In the genomic region with DNA sequence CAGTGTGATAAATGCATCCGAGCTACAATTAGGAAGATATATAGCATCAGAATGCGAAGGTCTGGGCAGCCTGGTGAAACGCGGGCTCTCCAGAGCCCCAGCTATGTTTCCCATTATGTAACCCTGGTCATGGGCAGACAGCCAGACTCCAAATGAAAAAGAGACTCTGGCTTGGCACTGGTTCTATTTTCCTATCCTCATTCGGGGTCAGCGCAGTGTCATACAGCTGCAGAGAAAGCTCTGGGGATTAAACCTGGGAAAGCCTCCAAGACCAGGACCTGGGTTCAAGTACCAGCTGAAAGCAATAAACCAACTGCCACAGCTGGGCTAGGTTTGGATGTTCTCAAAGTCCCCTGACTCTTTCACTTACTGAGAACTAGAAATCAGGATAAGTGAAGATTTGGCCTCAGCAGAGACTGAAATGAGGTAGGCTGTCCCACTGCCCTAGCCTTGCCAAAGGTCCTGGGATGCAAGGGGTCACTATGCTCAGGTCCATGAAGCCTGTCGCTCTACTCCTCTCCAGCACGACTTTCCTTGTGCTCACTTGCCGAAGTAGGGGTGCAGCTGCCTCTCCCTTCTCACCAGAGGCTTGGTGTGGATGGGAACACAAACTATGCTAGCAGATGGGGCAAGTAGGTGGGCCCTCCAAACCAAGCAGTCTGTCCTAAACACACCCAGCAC, we compare ENCODE assay signal across 8 cellular contexts.
DNase-seq lines count a peak whose midpoint lies in the region; ATAC-seq, FAIRE-seq and TF ChIP-seq lines count a peak whose summit lies in the region.

No MANE protein-coding gene starts in this region.

- dilution Hi-C loops in keratinocyte (cut with MboI; ENCODE audit: extremely low pct_ligation_motif_present, low sequenced_read_pairs), result no loop called here

- H3K9me1 ChIP-seq in keratinocyte (ENCODE audit: control insufficient read depth, extremely low read depth, insufficient read depth, low read length), result no peaks in the 10 kb centered on the region

- no peak overlapping the region for H3K4me2 ChIP-seq in keratinocyte (ENCODE audit: control insufficient read depth, extremely low read depth, insufficient read depth, low read depth, low read length)

- H3K9me3 ChIP-seq in body of pancreas, result no peaks in the 10 kb centered on the region
- H3K9me3 ChIP-seq in keratinocyte (ENCODE audit: control insufficient read depth, low read depth, low read length), result no peaks in the 10 kb centered on the region

- peaks cover 32% of the 10 kb centered on the region for H3K4me1 ChIP-seq in body of pancreas
- H3K4me1 ChIP-seq in keratinocyte (ENCODE audit: control insufficient read depth, extremely low read depth, insufficient read depth, low read length), result peaks cover 26% of the 10 kb centered on the region

- peaks cover 11% of the 10 kb centered on the region for H3K4me1 Mint-ChIP-seq in activated naive CD8-positive, alpha-beta T cell treated with anti-CD3 and anti-CD28 coated beads for 36 hours

- H2AFZ ChIP-seq in keratinocyte (ENCODE audit: control insufficient read depth, low read length), result no peak overlapping the region

- FAIRE-seq in HTR-8/SVneo (lab: Jason Lieb, UNC) (no peak), keratinocyte (lab: Jason Lieb, UNC) (peak; percentile 43)

- DNase-seq in HTR-8/SVneo (ENCODE audit: insufficient read length, low spot score) (peak; percentile 53), body of pancreas (peak; percentile 75 to 83 (median 83)), keratinocyte (ENCODE audit: low read depth, low spot score) (no peak), superior temporal gyrus (ENCODE audit: extremely low spot score) (peak; percentile 79), AML-193 (lab: John Stamatoyannopoulos, UW) (no peak), NCI-H510A treated with DMSO at 0.1 percent for 48 hours (lab: John Stamatoyannopoulos, UW) (no peak)
- DNase-seq in activated naive CD8-positive, alpha-beta T cell treated with anti-CD3 and anti-CD28 coated beads for 36 hours, result no peak

- no peaks in the 10 kb centered on the region for H3K79me2 ChIP-seq in keratinocyte (ENCODE audit: control insufficient read depth, insufficient read depth, low read length)

- no peaks in the 10 kb centered on the region for H3K9me3 Mint-ChIP-seq in activated naive CD8-positive, alpha-beta T cell treated with anti-CD3 and anti-CD28 coated beads for 36 hours

- peak overlapping the region in 2 of 4 donors; percentile 46 to 51 for H3K27ac ChIP-seq in body of pancreas
- H3K27ac ChIP-seq in keratinocyte (ENCODE audit: control insufficient read depth, insufficient read depth, low read length), result no peak overlapping the region

- ATAC-seq in body of pancreas (peak; percentile 70), GM21825 (IDR thresholded peaks at IDR 0.05; ENCODE audit: unreplicated experiment) (no peak)

- no peak for TF ChIP-seq POLR2A in body of pancreas (IDR thresholded peaks at IDR 0.05)

- H3K36me3 ChIP-seq in body of pancreas (replicated peaks in 1 of 2; ENCODE audit: insufficient read depth in 1 of 2, low read depth in 2 of 2) (peaks cover 0 to 2% of the 10 kb centered on the region in 2 donors), keratinocyte (ENCODE audit: control insufficient read depth in 2 of 2, extremely low read depth in 1 of 2, insufficient read depth in 2 of 2, low read length in 2 of 2) (peaks cover 6 to 12% of the 10 kb centered on the region in 2 experiments)

- no peaks in the 10 kb centered on the region for H4K20me1 ChIP-seq in keratinocyte (ENCODE audit: control insufficient read depth, extremely low read depth, insufficient read depth, low read length)

- H3K4me3 ChIP-seq in body of pancreas, result no peak overlapping the region
- no peak overlapping the region for H3K4me3 ChIP-seq in keratinocyte (ENCODE audit: control insufficient read depth in 2 of 3, extremely low read depth in 1 of 3, insufficient read depth in 2 of 3, low read depth in 1 of 3, low read length in 3 of 3)

- H3K27me3 ChIP-seq in body of pancreas (no peaks in the 10 kb centered on the region), keratinocyte (ENCODE audit: control insufficient read depth, extremely low read depth, insufficient read depth, low read length) (no peaks in the 10 kb centered on the region)

- no peaks in the 10 kb centered on the region for H3K27me3 Mint-ChIP-seq in activated naive CD8-positive, alpha-beta T cell treated with anti-CD3 and anti-CD28 coated beads for 36 hours

- H3K4me3 Mint-ChIP-seq in activated naive CD8-positive, alpha-beta T cell treated with anti-CD3 and anti-CD28 coated beads for 36 hours, result no peak overlapping the region

- peaks cover 24% of the 10 kb centered on the region for H3K36me3 Mint-ChIP-seq in activated naive CD8-positive, alpha-beta T cell treated with anti-CD3 and anti-CD28 coated beads for 36 hours

- H3K9ac ChIP-seq in keratinocyte (ENCODE audit: control insufficient read depth, extremely low read depth, insufficient read depth, low read length), result no peak overlapping the region

- intact Hi-C loops in body of pancreas (cut with DNase I), result no loop called here

- TF ChIP-seq CTCF in body of pancreas (IDR thresholded peaks at IDR 0.05), result no peak
- TF ChIP-seq CTCF in keratinocyte (optimal IDR thresholded peaks at IDR 0.05 in 1 of 3, IDR thresholded peaks at IDR 0.05 in 1 of 3, conservative IDR thresholded peaks at IDR 0.05 in 1 of 3; ENCODE audit: extremely low read depth in 1 of 3, insufficient read depth in 2 of 3, low read length in 3 of 3), result no peak

- 28 to 32% methylated on average over 9 of the region's 9 CpGs for WGBS in body of pancreas, 2 donors

- no peak overlapping the region for H3K27ac Mint-ChIP-seq in activated naive CD8-positive, alpha-beta T cell treated with anti-CD3 and anti-CD28 coated beads for 36 hours

Comparison
In these comparisons a context has a peak if more than half of its experiments do, and no peak if none do; other contexts are left out.
1. DNase-seq: peak in HTR-8/SVneo (single experiment), body of pancreas (4 of 4) and superior temporal gyrus (single experiment); none in keratinocyte (single experiment), AML-193 (0 of 2), NCI-H510A treated with DMSO at 0.1 percent for 48 hours (single experiment) and activated naive CD8-positive, alpha-beta T cell treated with anti-CD3 and anti-CD28 coated beads for 36 hours (single experiment).